In the genomic region with DNA sequence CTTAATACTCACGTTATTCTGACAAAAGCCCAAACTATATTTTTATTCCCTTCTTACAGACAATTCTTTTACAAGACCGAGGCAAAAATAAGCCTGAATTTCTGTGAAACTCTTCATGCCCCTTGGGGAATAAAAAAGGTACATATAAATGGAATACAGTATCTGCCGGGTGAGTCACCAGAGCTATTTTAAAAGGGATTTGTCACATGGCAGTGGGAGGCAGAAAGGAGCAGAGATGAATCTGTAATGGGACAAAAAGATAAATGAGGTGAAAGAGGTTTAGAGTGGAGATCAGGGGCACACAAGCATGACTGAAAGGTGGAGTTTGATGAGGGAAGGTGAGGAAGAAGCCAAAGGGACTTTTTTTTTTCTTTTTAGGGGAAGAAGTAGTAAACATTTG, we compare ENCODE assay signal across 19 cellular contexts. TPM values are rescaled to one million over a fixed set of nuclear protein-coding genes. Genes with fewer than 3 reads are reported as not detected.
A peak's percentile ranks its signal among the peaks of the same experiment; 100 is the strongest.
DNase-seq lines count a peak whose midpoint lies in the region; TF ChIP-seq lines count a peak whose summit lies in the region.
"Had no signal": no experiment of that assay in that cellular context is flagged by ENCODE, and none has a peak within 500 bp of the region (broad histone marks: within the 10 kb centered on the region; RNA-seq: fewer than 3 reads in every experiment).

No MANE protein-coding gene starts in this region.

- H3K27ac ChIP-seq in mesenchymal stem cell (ENCODE audit: low read length, poor library complexity, severe bottlenecking) = no peak overlapping the region
- H3K27ac ChIP-seq: adrenal gland, SJCRH30 had no signal

- no peak overlapping the region for H3K4me3 Mint-ChIP-seq in brain
- H3K4me3 Mint-ChIP-seq in activated naive CD4-positive, alpha-beta T cell treated with anti-CD3 and anti-CD28 coated beads for 36 hours = no peak overlapping the region
- H3K4me3 Mint-ChIP-seq: endodermal cell had no signal

- no peaks in the 10 kb centered on the region for H3K27me3 ChIP-seq in mesenchymal stem cell (ENCODE audit: control insufficient read depth in 1 of 2, insufficient read depth in 1 of 2, low read length in 2 of 2)
- H3K27me3 ChIP-seq: adrenal gland, SJCRH30 had no signal

- no peak overlapping the region for H2BK12ac ChIP-seq in mesenchymal stem cell (ENCODE audit: low read length in 2 of 2)

- no peaks in the 10 kb centered on the region for H3K9me3 Mint-ChIP-seq in brain
- no peaks in the 10 kb centered on the region for H3K9me3 Mint-ChIP-seq in activated naive CD4-positive, alpha-beta T cell treated with anti-CD3 and anti-CD28 coated beads for 36 hours

- H2BK15ac ChIP-seq in mesenchymal stem cell (ENCODE audit: low read depth, poor library complexity, severe bottlenecking) = no peak overlapping the region

- CTCF ChIA-PET in activated naive CD4-positive, alpha-beta T cell treated with anti-CD3 and anti-CD28 coated beads for 36 hours (lab: Charles Lee) = interaction anchor here (1.1 to 1.4 kb wide), 2 partner anchors 18 to 243 kb away, joined by 3 to 4 read pairs; no protein-coding TSS in a partner anchor

- no peaks in the 10 kb centered on the region for H3K9me3 ChIP-seq in mesenchymal stem cell (ENCODE audit: control insufficient read depth, low read length)
- H3K9me3 ChIP-seq: adrenal gland, SJCRH30 had no signal

- no peak for TF ChIP-seq CTCF in brain (conservative IDR thresholded peaks at IDR 0.05)

- no peak overlapping the region for H2BK120ac ChIP-seq in mesenchymal stem cell (ENCODE audit: low read depth, low read length)

- H3K27me3 Mint-ChIP-seq in brain = peaks cover 7% of the 10 kb centered on the region
- no peaks in the 10 kb centered on the region for H3K27me3 Mint-ChIP-seq in activated naive CD4-positive, alpha-beta T cell treated with anti-CD3 and anti-CD28 coated beads for 36 hours (ENCODE audit: low read depth)

- H3K4me1 ChIP-seq in mesenchymal stem cell (ENCODE audit: control insufficient read depth, insufficient read depth, low read depth, low read length) = peaks cover 7% of the 10 kb centered on the region
- H3K4me1 ChIP-seq: adrenal gland had no signal

- no peak overlapping the region for H2BK5ac ChIP-seq in mesenchymal stem cell (ENCODE audit: low read depth, low read length, poor library complexity, severe bottlenecking)

- H3K4me2 ChIP-seq in mesenchymal stem cell (ENCODE audit: low read length, poor library complexity, severe bottlenecking) = no peak overlapping the region

- H3K4ac ChIP-seq in mesenchymal stem cell (ENCODE audit: low read depth in 1 of 2, low read length in 2 of 2) = no peak overlapping the region

- H3K79me1 ChIP-seq in mesenchymal stem cell (replicated peaks; ENCODE audit: low read length, poor library complexity, severe bottlenecking) = no peaks in the 10 kb centered on the region

- WGBS in mesenchymal stem cell = 78% methylated on average over 3 of the region's 3 CpGs

- H3K4me1 Mint-ChIP-seq in brain = peaks cover 18% of the 10 kb centered on the region
- H3K4me1 Mint-ChIP-seq in activated naive CD4-positive, alpha-beta T cell treated with anti-CD3 and anti-CD28 coated beads for 36 hours (ENCODE audit: low read depth) = no peaks in the 10 kb centered on the region

- H3K23ac ChIP-seq in mesenchymal stem cell (ENCODE audit: low read length in 2 of 2) = no peak overlapping the region

- H3K4me3 ChIP-seq in mesenchymal stem cell (ENCODE audit: insufficient read depth in 1 of 2, low read depth in 1 of 2, low read length in 2 of 2) = no peak overlapping the region
- H3K4me3 ChIP-seq: adrenal gland, SJCRH30 had no signal

- H4K91ac ChIP-seq in mesenchymal stem cell (ENCODE audit: low read length) = no peak overlapping the region

- no peak overlapping the region for H2AK5ac ChIP-seq in mesenchymal stem cell (ENCODE audit: low read length, severe bottlenecking)

- H3K36me3 ChIP-seq in mesenchymal stem cell (ENCODE audit: control insufficient read depth in 1 of 2, insufficient read depth in 2 of 2, low read depth in 1 of 2, low read length in 2 of 2) = no peaks in the 10 kb centered on the region
- H3K36me3 ChIP-seq: adrenal gland, SJCRH30 had no signal

- DNase-seq in AG08395 (ENCODE audit: low spot score) (peak; percentile 49), HS-5 (ENCODE audit: low read depth) (peak; percentile 11), mesenchymal stem cell (peak; percentile 22), SIG-M5 treated with dmso at 0.1 percent for 504 hours (lab: John Stamatoyannopoulos, UW; ENCODE audit: unreplicated experiment) (no peak), HuH-7.5 (ENCODE audit: low spot score) (no peak)
- no peak for DNase-seq in activated CD4-positive, alpha-beta T cell treated with anti-CD3 and anti-CD28 coated beads, Interleukin-2, amount 50 U/mL, for 4 hours
- no peak for DNase-seq in activated naive CD4-positive, alpha-beta T cell treated with anti-CD3 and anti-CD28 coated beads for 36 hours
- DNase-seq: activated CD4-positive, CD25-positive, alpha-beta regulatory T cell; activated T-cell treated with anti-CD3 and anti-CD28 coated beads for 4 hours; adrenal gland; endodermal cell; NCI-H1436; NCI-H526; occipital lobe had no signal

- H2AFZ ChIP-seq in mesenchymal stem cell (ENCODE audit: low read depth, low read length) = no peak overlapping the region

- no peaks in the 10 kb centered on the region for H3K36me3 Mint-ChIP-seq in brain
- no peaks in the 10 kb centered on the region for H3K36me3 Mint-ChIP-seq in activated naive CD4-positive, alpha-beta T cell treated with anti-CD3 and anti-CD28 coated beads for 36 hours (ENCODE audit: low read depth)

- peak overlapping the region in 4 of 5 experiments; percentile 4 to 93 (median 39) for H3K27ac Mint-ChIP-seq in brain
- H3K27ac Mint-ChIP-seq in activated naive CD4-positive, alpha-beta T cell treated with anti-CD3 and anti-CD28 coated beads for 36 hours = no peak overlapping the region
- H3K27ac Mint-ChIP-seq: endodermal cell had no signal

- no peak overlapping the region for H4K8ac ChIP-seq in mesenchymal stem cell (ENCODE audit: low read length)

- no peak overlapping the region for H3K18ac ChIP-seq in mesenchymal stem cell (ENCODE audit: low read depth in 1 of 2, low read length in 2 of 2)

- intact Hi-C loops in activated naive CD4-positive, alpha-beta T cell treated with anti-CD3 and anti-CD28 coated beads for 36 hours (cut with micrococcal nuclease) = no loop called here

- peak overlapping the region; percentile 23 for H3K9ac ChIP-seq in mesenchymal stem cell (ENCODE audit: low read length)

- no peak overlapping the region for H3K14ac ChIP-seq in mesenchymal stem cell (ENCODE audit: low read length in 2 of 2)

RNA-seq across cellular contexts. Expression of gene XCL1, which starts 8.8 kb away (rescaled TPM):
- 3.6 TPM for polyA plus RNA-seq in brain (ENCODE audit: insufficient read depth, low read depth, low replicate concordance)
- polyA plus RNA-seq in mesenchymal stem cell (2013, experiment 1 of 2) = not detected
- polyA plus RNA-seq in mesenchymal stem cell (2013, experiment 2 of 2) = not detected
- total RNA-seq in activated naive CD4-positive, alpha-beta T cell treated with anti-CD3 and anti-CD28 coated beads for 36 hours = not detected
- total RNA-seq: H4, lung microvascular endothelial cell, occipital lobe had no signal
- polyA plus RNA-seq: BJ had no signal

RNA-seq across cellular contexts. Expression of gene XCL2, which starts 41.4 kb away (rescaled TPM):
- not detected for polyA plus RNA-seq in brain (ENCODE audit: insufficient read depth, low read depth, low replicate concordance)
- not detected for polyA plus RNA-seq in mesenchymal stem cell (2013, experiment 1 of 2)
- not detected for polyA plus RNA-seq in mesenchymal stem cell (2013, experiment 2 of 2)
- not detected for total RNA-seq in activated naive CD4-positive, alpha-beta T cell treated with anti-CD3 and anti-CD28 coated beads for 36 hours
- total RNA-seq: endodermal cell, H4, lung microvascular endothelial cell, occipital lobe, SJCRH30 had no signal
- polyA plus RNA-seq: BJ had no signal

Comparison
In these comparisons a context has a peak if more than half of its experiments do, and no peak if none do; other contexts are left out.
1. DNase-seq: peak in AG08395 (single experiment), HS-5 (single experiment) and mesenchymal stem cell (single experiment); none in SIG-M5 treated with dmso at 0.1 percent for 504 hours (single experiment), HuH-7.5 (single experiment), activated CD4-positive, alpha-beta T cell treated with anti-CD3 and anti-CD28 coated beads, Interleukin-2, amount 50 U/mL, for 4 hours (0 of 2) and activated naive CD4-positive, alpha-beta T cell treated with anti-CD3 and anti-CD28 coated beads for 36 hours (single experiment).